Comparison of ENCODE assay signal across 8 cellular contexts in the genomic region with DNA sequence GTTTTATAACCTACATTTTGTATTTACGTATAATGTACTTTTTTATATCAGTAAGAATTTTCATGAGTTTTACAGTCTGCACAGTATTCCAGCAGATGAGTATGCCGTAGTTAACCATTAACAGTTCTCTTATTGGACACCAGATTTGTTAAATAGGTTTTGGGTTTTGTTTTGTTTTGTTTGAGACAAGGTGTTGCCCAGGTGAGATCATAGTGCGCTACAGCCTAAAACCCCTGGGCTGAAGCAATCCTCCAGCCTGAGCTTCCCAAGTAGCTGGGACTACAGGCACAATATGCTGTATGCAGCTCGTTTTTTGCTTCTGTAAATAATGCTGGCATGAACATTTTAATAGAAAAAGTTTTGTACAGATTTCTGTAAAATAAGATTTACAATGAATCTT.
DNase-seq lines count a peak whose midpoint lies in the region; ATAC-seq and TF ChIP-seq lines count a peak whose summit lies in the region.

No MANE protein-coding gene starts in this region.

- peak overlapping the region; percentile 58 for H3K27ac Mint-ChIP-seq in activated CD8-positive, alpha-beta memory T cell treated with anti-CD3 and anti-CD28 coated beads, Interleukin-2, amount 10 ng/mL, durations not matched to agents 7 days and 5 days
- H3K27ac Mint-ChIP-seq in natural killer cell treated with Interleukin-12 subunit alpha and Interleukin-12 subunit beta and Interleukin-15 and Interleukin-18, amount 100 ng/mL, for 72 hours = no peak overlapping the region

- CTCF ChIA-PET in activated CD8-positive, alpha-beta memory T cell treated with anti-CD3 and anti-CD28 coated beads, Interleukin-2, amount 10 ng/mL, durations not matched to agents 7 days and 5 days (lab: Charles Lee) = interaction anchor here (1.0 to 8.2 kb wide), 8 partner anchors 9 to 106 kb away, joined by 3 to 147 read pairs (median 35); a partner anchor contains a TSS

- H3K27ac ChIP-seq in SK-N-MC (peak overlapping the region; percentile 10; the same call in 1 of the 2 replicates), foreskin keratinocyte (peak overlapping the region; percentile 93), spleen (peak overlapping the region; percentile 93 to 100 (median 98))

- H3K27me3 Mint-ChIP-seq in activated CD8-positive, alpha-beta memory T cell treated with anti-CD3 and anti-CD28 coated beads, Interleukin-2, amount 10 ng/mL, durations not matched to agents 7 days and 5 days = no peaks in the 10 kb centered on the region
- H3K27me3 Mint-ChIP-seq in natural killer cell treated with Interleukin-12 subunit alpha and Interleukin-12 subunit beta and Interleukin-15 and Interleukin-18, amount 100 ng/mL, for 72 hours = no peaks in the 10 kb centered on the region

- no peaks in the 10 kb centered on the region for H3K9me3 ChIP-seq in SK-N-MC (ENCODE audit: low read depth, low read length)
- H3K9me3 ChIP-seq in spleen = no peaks in the 10 kb centered on the region

- H3K4me1 Mint-ChIP-seq in activated CD8-positive, alpha-beta memory T cell treated with anti-CD3 and anti-CD28 coated beads, Interleukin-2, amount 10 ng/mL, durations not matched to agents 7 days and 5 days = peaks cover 43% of the 10 kb centered on the region
- H3K4me1 Mint-ChIP-seq in natural killer cell treated with Interleukin-12 subunit alpha and Interleukin-12 subunit beta and Interleukin-15 and Interleukin-18, amount 100 ng/mL, for 72 hours (ENCODE audit: low read depth in 2 of 2) = peaks cover 19 to 28% of the 10 kb centered on the region in 2 donors

- no peak for TF ChIP-seq CTCF in foreskin keratinocyte (conservative IDR thresholded peaks at IDR 0.05)
- TF ChIP-seq CTCF in spleen (IDR thresholded peaks at IDR 0.05 in 8 of 11, conservative IDR thresholded peaks at IDR 0.05 in 3 of 11) = no peak

- no peak for ATAC-seq in activated CD8-positive, alpha-beta memory T cell treated with anti-CD3 and anti-CD28 coated beads, Interleukin-2, amount 10 ng/mL, durations not matched to agents 7 days and 5 days
- ATAC-seq in foreskin keratinocyte (peak; percentile 42), GM18868 (IDR thresholded peaks at IDR 0.05; ENCODE audit: unreplicated experiment) (no peak)
- ATAC-seq in natural killer cell treated with Interleukin-12 subunit alpha and Interleukin-12 subunit beta and Interleukin-15 and Interleukin-18, amount 100 ng/mL, for 72 hours = no peak

- no peaks in the 10 kb centered on the region for H3K9me3 Mint-ChIP-seq in activated CD8-positive, alpha-beta memory T cell treated with anti-CD3 and anti-CD28 coated beads, Interleukin-2, amount 10 ng/mL, durations not matched to agents 7 days and 5 days (ENCODE audit: low read depth)
- no peaks in the 10 kb centered on the region for H3K9me3 Mint-ChIP-seq in natural killer cell treated with Interleukin-12 subunit alpha and Interleukin-12 subunit beta and Interleukin-15 and Interleukin-18, amount 100 ng/mL, for 72 hours

- intact Hi-C loops in spleen (cut with DNase I; ENCODE audit: low total_unique reads) = no loop called here

- no peak for DNase-seq in activated CD8-positive, alpha-beta memory T cell treated with anti-CD3 and anti-CD28 coated beads, Interleukin-2, amount 10 ng/mL, durations not matched to agents 7 days and 5 days
- no peak for DNase-seq in activated CD8-positive, alpha-beta memory T cell treated with anti-CD3 and anti-CD28 coated beads for 24 hours
- DNase-seq in SK-N-MC (ENCODE audit: low read depth, low spot score) (no peak), foreskin keratinocyte (peak in 1 of 2 donors; percentile 73), spleen (no peak), islet precursor cell (no peak)
- DNase-seq in natural killer cell treated with Interleukin-12 subunit alpha and Interleukin-12 subunit beta and Interleukin-15 and Interleukin-18, amount 100 ng/mL, for 72 hours (ENCODE audit: low spot score) = no peak

- 77 to 83% (median 80%) methylated on average over 4 of the region's 4 CpGs for WGBS in spleen, 5 donors

- peak overlapping the region; percentile 41 for H3K4me3 Mint-ChIP-seq in activated CD8-positive, alpha-beta memory T cell treated with anti-CD3 and anti-CD28 coated beads, Interleukin-2, amount 10 ng/mL, durations not matched to agents 7 days and 5 days
- no peak overlapping the region for H3K4me3 Mint-ChIP-seq in natural killer cell treated with Interleukin-12 subunit alpha and Interleukin-12 subunit beta and Interleukin-15 and Interleukin-18, amount 100 ng/mL, for 72 hours

- H3K9ac ChIP-seq in SK-N-MC (ENCODE audit: insufficient read length) = no peak overlapping the region

- no peaks in the 10 kb centered on the region for H3K27me3 ChIP-seq in foreskin keratinocyte
- no peaks in the 10 kb centered on the region for H3K27me3 ChIP-seq in spleen (replicated peaks in 1 of 7)

- H3K36me3 Mint-ChIP-seq in activated CD8-positive, alpha-beta memory T cell treated with anti-CD3 and anti-CD28 coated beads, Interleukin-2, amount 10 ng/mL, durations not matched to agents 7 days and 5 days = peaks cover 2% of the 10 kb centered on the region
- H3K36me3 Mint-ChIP-seq in natural killer cell treated with Interleukin-12 subunit alpha and Interleukin-12 subunit beta and Interleukin-15 and Interleukin-18, amount 100 ng/mL, for 72 hours = no peaks in the 10 kb centered on the region

- TF ChIP-seq POLR2A in spleen (IDR thresholded peaks at IDR 0.05) = no peak

- H3K4me3 ChIP-seq in SK-N-MC (no peak overlapping the region), spleen (no peak overlapping the region)

- no peaks in the 10 kb centered on the region for H3K36me3 ChIP-seq in SK-N-MC (ENCODE audit: insufficient read depth, low read length)
- H3K36me3 ChIP-seq in spleen = no peaks in the 10 kb centered on the region

- H3K4me1 ChIP-seq in foreskin keratinocyte (peaks cover 14% of the 10 kb centered on the region), spleen (peaks cover 10 to 65% (median 37%) of the 10 kb centered on the region in 6 donors)

Comparison
In these comparisons a context has a peak if more than half of its experiments do, and no peak if none do; other contexts are left out.
1. H3K27ac ChIP-seq: peak in every context shown above with its lines; median percentile 98 in spleen; 93 in foreskin keratinocyte; 10 in SK-N-MC.